1 cellular context compared by ENCODE assay signal in the genomic region with DNA sequence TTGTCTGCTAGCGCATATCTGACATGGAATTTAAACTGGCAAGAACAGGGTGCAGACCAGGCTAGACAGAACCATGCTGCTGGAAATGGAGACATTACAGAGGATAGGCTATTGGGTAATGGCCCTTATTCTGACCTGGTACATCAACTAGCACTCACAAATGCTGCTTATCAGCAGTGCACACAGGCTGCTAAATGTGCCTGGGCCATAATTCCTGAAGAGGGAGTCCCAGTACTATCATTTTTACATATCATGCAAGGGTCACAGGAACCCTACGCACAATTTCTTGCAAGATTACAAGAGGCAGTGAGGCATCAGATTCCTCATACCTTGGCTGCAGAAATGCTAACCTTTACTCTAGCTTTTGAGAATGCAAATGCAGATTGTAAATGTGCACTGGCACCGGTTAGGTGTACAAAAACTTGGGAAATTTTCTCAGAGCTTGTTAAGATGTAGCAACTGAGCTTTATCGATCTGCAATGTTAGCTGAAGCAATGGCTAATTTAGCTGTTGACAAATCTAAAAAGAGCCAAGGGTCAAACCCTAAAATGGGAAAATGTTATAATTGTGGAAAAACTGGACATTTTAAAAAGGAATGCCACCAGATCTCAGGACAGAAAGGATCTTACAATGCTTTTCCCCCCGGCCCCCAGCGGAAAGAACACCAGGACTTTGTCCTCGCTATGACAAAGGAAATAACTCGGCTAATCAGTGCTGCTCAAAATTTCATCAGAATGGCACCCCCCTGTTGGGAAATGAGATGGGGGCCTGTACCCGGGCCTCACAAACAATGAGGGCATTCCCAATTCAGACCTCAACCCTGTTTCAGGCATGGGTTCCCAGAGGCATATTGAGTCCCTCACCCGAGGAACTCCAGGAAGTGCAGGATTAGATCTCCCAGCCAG.
TF ChIP-seq lines count a peak whose summit lies in the region.

No MANE protein-coding gene starts in this region.

TF ChIP-seq in Ishikawa, 13 proteins besides CTCF, POLR2A, EP300 and RAD21 (continued from another document):
- TF ChIP-seq, protein P1, sequence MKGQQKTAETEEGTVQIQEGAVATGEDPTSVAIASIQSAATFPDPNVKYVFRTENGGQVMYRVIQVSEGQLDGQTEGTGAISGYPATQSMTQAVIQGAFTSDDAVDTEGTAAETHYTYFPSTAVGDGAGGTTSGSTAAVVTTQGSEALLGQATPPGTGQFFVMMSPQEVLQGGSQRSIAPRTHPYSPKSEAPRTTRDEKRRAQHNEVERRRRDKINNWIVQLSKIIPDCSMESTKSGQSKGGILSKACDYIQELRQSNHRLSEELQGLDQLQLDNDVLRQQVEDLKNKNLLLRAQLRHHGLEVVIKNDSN (IDR thresholded peaks at IDR 0.05), result no peak
- TF ChIP-seq, protein P2, sequence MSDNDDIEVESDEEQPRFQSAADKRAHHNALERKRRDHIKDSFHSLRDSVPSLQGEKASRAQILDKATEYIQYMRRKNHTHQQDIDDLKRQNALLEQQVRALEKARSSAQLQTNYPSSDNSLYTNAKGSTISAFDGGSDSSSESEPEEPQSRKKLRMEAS (IDR thresholded peaks at IDR 0.05), result no peak
- TF ChIP-seq CEBPB (IDR thresholded peaks at IDR 0.05), result no peak
- no peak for TF ChIP-seq ZBTB7A (IDR thresholded peaks at IDR 0.05; ENCODE audit: low read depth)
- TF ChIP-seq TAF1 (IDR thresholded peaks at IDR 0.05; ENCODE audit: low read depth), result no peak
- no peak for TF ChIP-seq TCF12 (IDR thresholded peaks at IDR 0.05; ENCODE audit: low read depth)
- TF ChIP-seq, protein P3, sequence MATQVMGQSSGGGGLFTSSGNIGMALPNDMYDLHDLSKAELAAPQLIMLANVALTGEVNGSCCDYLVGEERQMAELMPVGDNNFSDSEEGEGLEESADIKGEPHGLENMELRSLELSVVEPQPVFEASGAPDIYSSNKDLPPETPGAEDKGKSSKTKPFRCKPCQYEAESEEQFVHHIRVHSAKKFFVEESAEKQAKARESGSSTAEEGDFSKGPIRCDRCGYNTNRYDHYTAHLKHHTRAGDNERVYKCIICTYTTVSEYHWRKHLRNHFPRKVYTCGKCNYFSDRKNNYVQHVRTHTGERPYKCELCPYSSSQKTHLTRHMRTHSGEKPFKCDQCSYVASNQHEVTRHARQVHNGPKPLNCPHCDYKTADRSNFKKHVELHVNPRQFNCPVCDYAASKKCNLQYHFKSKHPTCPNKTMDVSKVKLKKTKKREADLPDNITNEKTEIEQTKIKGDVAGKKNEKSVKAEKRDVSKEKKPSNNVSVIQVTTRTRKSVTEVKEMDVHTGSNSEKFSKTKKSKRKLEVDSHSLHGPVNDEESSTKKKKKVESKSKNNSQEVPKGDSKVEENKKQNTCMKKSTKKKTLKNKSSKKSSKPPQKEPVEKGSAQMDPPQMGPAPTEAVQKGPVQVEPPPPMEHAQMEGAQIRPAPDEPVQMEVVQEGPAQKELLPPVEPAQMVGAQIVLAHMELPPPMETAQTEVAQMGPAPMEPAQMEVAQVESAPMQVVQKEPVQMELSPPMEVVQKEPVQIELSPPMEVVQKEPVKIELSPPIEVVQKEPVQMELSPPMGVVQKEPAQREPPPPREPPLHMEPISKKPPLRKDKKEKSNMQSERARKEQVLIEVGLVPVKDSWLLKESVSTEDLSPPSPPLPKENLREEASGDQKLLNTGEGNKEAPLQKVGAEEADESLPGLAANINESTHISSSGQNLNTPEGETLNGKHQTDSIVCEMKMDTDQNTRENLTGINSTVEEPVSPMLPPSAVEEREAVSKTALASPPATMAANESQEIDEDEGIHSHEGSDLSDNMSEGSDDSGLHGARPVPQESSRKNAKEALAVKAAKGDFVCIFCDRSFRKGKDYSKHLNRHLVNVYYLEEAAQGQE (IDR thresholded peaks at IDR 0.05; ENCODE audit: low read depth), result no peak
- no peak for TF ChIP-seq YY1 (IDR thresholded peaks at IDR 0.05; ENCODE audit: low read depth)
- no peak for TF ChIP-seq TEAD4 (IDR thresholded peaks at IDR 0.05)
- TF ChIP-seq FOXM1 (IDR thresholded peaks at IDR 0.05; ENCODE audit: borderline replicate concordance, low read depth), result no peak
- no peak for TF ChIP-seq NFIC (IDR thresholded peaks at IDR 0.05)
TF ChIP-seq in Ishikawa: peak in this region for 0.
